In genomic region chr12:81759215-81759991, GRCh38 we compare ENCODE assay signal across 8 cellular contexts. TPM values are rescaled to one million over a fixed set of nuclear protein-coding genes. Genes with fewer than 3 reads are reported as not detected.
DNase-seq lines count a peak whose midpoint lies in the region; ATAC-seq, FAIRE-seq and TF ChIP-seq lines count a peak whose summit lies in the region.

Gene PPFIA2, minus strand, starts transcription at chr12:81759350.

- peak within 1 kb of the TSS; percentile 29 to 69 (median 55) for H3K4me3 ChIP-seq in heart left ventricle

- DNase-seq in D721Med (ENCODE audit: insufficient read length, low spot score) (peak; percentile 20), NCI-H1694 treated with DMSO at 0.1 percent for 48 hours (lab: John Stamatoyannopoulos, UW) (peak; percentile 35), heart left ventricle (peak in 3 of 5 donors; percentile 22 to 55 (median 38)), osteocyte (ENCODE audit: extremely low spot score, unreplicated experiment) (no peak), NK-92 (lab: John Stamatoyannopoulos, UW; ENCODE audit: unreplicated experiment) (no peak)
- no peak for DNase-seq in activated effector memory CD4-positive, alpha-beta T cell treated with anti-CD3 and anti-CD28 coated beads, Interleukin-2, amount 50 U/mL, for 16 hours

- H3K36me3 ChIP-seq in heart left ventricle: no peaks in the 10 kb centered on the region

- peak within 1 kb of the TSS; percentile 77 for H3K4me3 Mint-ChIP-seq in activated naive CD8-positive, alpha-beta T cell
- peak within 1 kb of the TSS; percentile 80 for H3K4me3 Mint-ChIP-seq in osteocyte (ENCODE audit: unreplicated experiment)

- H3K27ac Mint-ChIP-seq in activated naive CD8-positive, alpha-beta T cell: no peak within 1 kb of the TSS
- no peak within 1 kb of the TSS for H3K27ac Mint-ChIP-seq in osteocyte (ENCODE audit: unreplicated experiment)

- peak in 3 of 4 donors; percentile 61 to 80 (median 74) for ATAC-seq in heart left ventricle
- ATAC-seq in GM21390 (IDR thresholded peaks at IDR 0.05; ENCODE audit: unreplicated experiment): no peak

- no peaks in the 10 kb centered on the region for H3K9me3 Mint-ChIP-seq in activated naive CD8-positive, alpha-beta T cell (ENCODE audit: low read depth)
- peaks cover 8% of the 10 kb centered on the region for H3K9me3 Mint-ChIP-seq in osteocyte (ENCODE audit: unreplicated experiment)

- no peaks in the 10 kb centered on the region for H3K9me3 ChIP-seq in heart left ventricle

- 6 to 8% (median 7%) methylated on average over 30 to 31 of the region's 31 CpGs for WGBS in heart left ventricle, 4 donors

- H3K27me3 ChIP-seq in heart left ventricle: peaks cover 0 to 32% (median 5%) of the 10 kb centered on the region in 9 donors

- peaks cover 0 to 18% (median 0%) of the 10 kb centered on the region in 12 donors for H3K4me1 ChIP-seq in heart left ventricle

- intact Hi-C loops in heart left ventricle (cut with DNase I): no loop called here

- H3K27me3 Mint-ChIP-seq in activated naive CD8-positive, alpha-beta T cell: peaks cover 20% of the 10 kb centered on the region
- H3K27me3 Mint-ChIP-seq in osteocyte (ENCODE audit: unreplicated experiment): peaks cover 35% of the 10 kb centered on the region

- no peak for TF ChIP-seq POLR2A in heart left ventricle (IDR thresholded peaks at IDR 0.05)

- no peak for FAIRE-seq in D721Med (lab: Jason Lieb, UNC)

- peaks cover 17% of the 10 kb centered on the region for H3K4me1 Mint-ChIP-seq in activated naive CD8-positive, alpha-beta T cell (ENCODE audit: low read depth)
- H3K4me1 Mint-ChIP-seq in osteocyte (ENCODE audit: unreplicated experiment): peaks cover 17% of the 10 kb centered on the region

- H3K36me3 Mint-ChIP-seq in activated naive CD8-positive, alpha-beta T cell: no peaks in the 10 kb centered on the region
- no peaks in the 10 kb centered on the region for H3K36me3 Mint-ChIP-seq in osteocyte (ENCODE audit: unreplicated experiment)

- TF ChIP-seq CTCF in D721Med (IDR thresholded peaks at IDR 0.05; ENCODE audit: insufficient read depth, missing control alignments) (no peak), heart left ventricle (IDR thresholded peaks at IDR 0.05) (no peak), osteocyte (IDR thresholded peaks at IDR 0.05) (no peak)

- no peak within 1 kb of the TSS for H3K27ac ChIP-seq in heart left ventricle

RNA-seq across cellular contexts. Expression of gene PPFIA2, which starts in this region (rescaled TPM):
- total RNA-seq in heart left ventricle (1 to 10 TPM in 1 of 9 donors, under 1 TPM in 5, not detected in 3; 0.44 to 1.3 (median 0.53) TPM), osteocyte (0.65 and 0.67 TPM in 2 replicates)
- polyA plus RNA-seq in heart left ventricle: under 1 TPM; 0.08 to 0.15 TPM

Comparison
In these comparisons a context has a peak if more than half of its experiments do, and no peak if none do; other contexts are left out.
1. DNase-seq: peak in D721Med (single experiment), NCI-H1694 treated with DMSO at 0.1 percent for 48 hours (single experiment) and heart left ventricle (3 of 5); none in osteocyte (single experiment), activated effector memory CD4-positive, alpha-beta T cell treated with anti-CD3 and anti-CD28 coated beads, Interleukin-2, amount 50 U/mL, for 16 hours (single experiment) and NK-92 (single experiment).